In genomic region chr10:6669269-6669859, GRCh38 we compare ENCODE assay signal across 9 cellular contexts.
DNase-seq lines count a peak whose midpoint lies in the region; ATAC-seq and TF ChIP-seq lines count a peak whose summit lies in the region.
"Had no signal": no experiment of that assay in that cellular context is flagged by ENCODE, and none has a peak within 500 bp of the region (broad histone marks: within the 10 kb centered on the region; RNA-seq: fewer than 3 reads in every experiment).

No MANE protein-coding gene starts in this region.

- no peaks in the 10 kb centered on the region for H3F3A ChIP-seq in SU-DHL-6 (ENCODE audit: insufficient read depth)

- H3K27me3 ChIP-seq in SU-DHL-6 (ENCODE audit: low read length): no peaks in the 10 kb centered on the region

- H3K4me3 ChIP-seq in HFF-Myc (replicated peaks; ENCODE audit: low read depth, low read length) (no peak overlapping the region), SU-DHL-6 (ENCODE audit: insufficient read depth, low read length, poor library complexity, severe bottlenecking) (no peak overlapping the region), fibroblast of villous mesenchyme (ENCODE audit: low read depth, low read length) (no peak overlapping the region), skeletal muscle cell (ENCODE audit: low read depth, low read length) (no peak overlapping the region)
- H3K4me3 ChIP-seq: SK-N-MC had no signal

- no peak for ATAC-seq in T-cell (replicated peaks in 1 of 4)

- no peaks in the 10 kb centered on the region for H3K9me3 ChIP-seq in SU-DHL-6 (ENCODE audit: insufficient read depth, low read length)

- H3K9ac ChIP-seq in SU-DHL-6 (ENCODE audit: low read length): no peak overlapping the region

- in situ Hi-C loops in Caki2 (cut with HindIII; ENCODE audit: low pct_unique_long_range_greater_than_20kb, low sequenced_read_pairs): no loop called here

- H3K27ac ChIP-seq in SU-DHL-6 (ENCODE audit: low read depth, low read length): no peak overlapping the region
- H3K27ac ChIP-seq: SK-N-MC had no signal

- H3K79me2 ChIP-seq in SU-DHL-6 (ENCODE audit: insufficient read depth, low read length): no peaks in the 10 kb centered on the region

- no peaks in the 10 kb centered on the region for H3K9me3 Mint-ChIP-seq in T-cell

- DNase-seq in Caki2 (ENCODE audit: low read depth) (peak; percentile 35), HFF-Myc (ENCODE audit: extremely low read depth, low read depth) (peak; percentile 37), fibroblast of villous mesenchyme (ENCODE audit: low read depth) (peak; percentile 73), skeletal muscle cell (ENCODE audit: low read depth) (peak; percentile 27), T-cell (no peak), NCI-H1694 (lab: John Stamatoyannopoulos, UW) (no peak)
- DNase-seq in activated effector memory CD4-positive, alpha-beta T cell treated with Interleukin-2 at 50 U/mL for 16 hours: no peak

- H3K4me1 Mint-ChIP-seq in T-cell: peaks cover 14 to 25% (median 16%) of the 10 kb centered on the region in 3 donors

- no peaks in the 10 kb centered on the region for H3K9me2 ChIP-seq in SU-DHL-6 (replicated peaks; ENCODE audit: insufficient read depth, low read length)

- TF ChIP-seq CTCF in HFF-Myc (IDR thresholded peaks at IDR 0.05; ENCODE audit: low read depth, low read length, missing control alignments) (peak; percentile 57), SU-DHL-6 (IDR thresholded peaks at IDR 0.05; ENCODE audit: insufficient read depth, low read length, poor library complexity, severe bottlenecking) (peak; percentile 56), fibroblast of villous mesenchyme (IDR thresholded peaks at IDR 0.05; ENCODE audit: insufficient read depth, low read depth, low read length) (peak; percentile 85)

- H3K4me2 ChIP-seq in SU-DHL-6 (ENCODE audit: low read depth, low read length, poor library complexity, severe bottlenecking): no peak overlapping the region

- no peaks in the 10 kb centered on the region for H4K20me1 ChIP-seq in SU-DHL-6 (ENCODE audit: low read depth, low read length)

- POLR2A ChIA-PET in T-cell (lab: Charles Lee): no interaction called here

- H3K27ac Mint-ChIP-seq in T-cell: no peak overlapping the region

- H3K27me3 Mint-ChIP-seq in T-cell: no peaks in the 10 kb centered on the region

- no peaks in the 10 kb centered on the region for H3K36me3 ChIP-seq in SU-DHL-6 (ENCODE audit: low read length)

- H3K36me3 Mint-ChIP-seq in T-cell: no peaks in the 10 kb centered on the region

- no peak overlapping the region for H2AFZ ChIP-seq in SU-DHL-6 (ENCODE audit: low read depth, low read length, severe bottlenecking)

- no peak overlapping the region for H3K4me3 Mint-ChIP-seq in T-cell

- CTCF ChIA-PET in T-cell (lab: Charles Lee): interaction anchor here in 1 of 2 donors (1.3 to 2.0 kb wide), 3 partner anchors 13 to 259 kb away, joined by 3 to 6 read pairs (median 6); no protein-coding TSS in a partner anchor

Comparison
In these comparisons a context has a peak if more than half of its experiments do, and no peak if none do; other contexts are left out.
1. DNase-seq: peak in Caki2 (single experiment), HFF-Myc (single experiment), fibroblast of villous mesenchyme (single experiment) and skeletal muscle cell (single experiment); none in T-cell (0 of 34), NCI-H1694 (single experiment) and activated effector memory CD4-positive, alpha-beta T cell treated with Interleukin-2 at 50 U/mL for 16 hours (single experiment).
2. Peak in every context shown above with its lines, with median percentiles within 50 percentile points of each other: CTCF ChIP-seq.